In the genomic region with DNA sequence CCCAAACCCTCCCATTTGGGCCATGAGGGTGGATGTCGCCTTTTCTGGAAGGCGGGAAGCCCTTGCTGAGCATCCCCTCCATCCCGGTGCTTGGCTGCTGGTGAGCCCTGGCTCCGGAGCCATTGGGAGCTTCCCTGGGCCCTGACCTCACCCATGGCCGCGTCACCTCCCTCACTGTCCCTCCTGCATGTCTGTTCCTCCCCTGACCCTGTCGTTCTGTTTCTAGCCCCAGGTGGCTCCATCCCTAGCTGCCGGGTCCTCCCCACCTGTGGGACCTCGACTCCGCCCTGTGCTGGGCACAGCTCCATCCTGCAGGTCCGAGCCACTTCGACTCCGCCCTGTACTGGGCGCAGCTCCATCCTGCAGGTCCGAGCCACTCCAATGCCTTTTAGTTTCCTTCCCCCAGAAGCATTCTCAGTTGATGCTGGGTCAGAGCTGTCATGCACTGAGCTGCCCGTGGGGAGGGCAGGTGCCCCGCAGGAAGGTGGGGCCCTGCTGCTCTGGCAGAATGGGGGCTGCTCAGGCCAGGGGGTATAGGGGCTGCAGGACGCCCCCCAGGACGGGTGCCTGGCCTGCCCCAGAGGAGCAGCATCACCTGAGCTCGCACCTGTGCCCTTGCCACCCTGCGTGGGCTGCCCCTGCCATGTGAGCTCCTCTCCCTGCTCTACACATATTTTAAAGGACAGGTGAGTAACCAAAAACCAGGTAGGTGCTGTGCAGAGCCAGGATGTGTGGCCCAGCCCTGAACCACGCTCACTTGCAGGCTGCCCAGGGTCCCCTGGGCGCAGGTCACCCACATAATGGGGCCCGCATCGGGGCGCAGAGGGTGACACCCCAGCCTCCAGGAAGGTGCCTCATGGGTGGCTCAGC, we compare ENCODE assay signal across 10 cellular contexts. TPM values are rescaled to one million over a fixed set of nuclear protein-coding genes. Genes with fewer than 3 reads are reported as not detected.
A peak's percentile ranks its signal among the peaks of the same experiment; 100 is the strongest.
DNase-seq lines count a peak whose midpoint lies in the region; ATAC-seq and TF ChIP-seq lines count a peak whose summit lies in the region.
"Had no signal": no experiment of that assay in that cellular context is flagged by ENCODE, and none has a peak within 500 bp of the region (broad histone marks: within the 10 kb centered on the region; RNA-seq: fewer than 3 reads in every experiment).

No MANE protein-coding gene starts in this region.

- peaks cover 11% of the 10 kb centered on the region for H3K9me3 Mint-ChIP-seq in activated naive CD4-positive, alpha-beta T cell treated with anti-CD3 and anti-CD28 coated beads, Interleukin-2, amount 10 ng/mL, durations not matched to agents 7 days and 5 days
- peaks cover 6% of the 10 kb centered on the region for H3K9me3 Mint-ChIP-seq in T-helper 2 cell treated with Interferon-gamma antibody and Interleukin-4, amounts not matched to agents 5 μg/mL and 100 μg/mL, for 36 hours

- peaks cover 37% of the 10 kb centered on the region for H3K27me3 Mint-ChIP-seq in activated naive CD4-positive, alpha-beta T cell treated with anti-CD3 and anti-CD28 coated beads, Interleukin-2, amount 10 ng/mL, durations not matched to agents 7 days and 5 days
- H3K27me3 Mint-ChIP-seq in T-helper 2 cell treated with Interferon-gamma antibody and Interleukin-4, amounts not matched to agents 5 μg/mL and 100 μg/mL, for 36 hours (ENCODE audit: low read depth): peaks cover 2% of the 10 kb centered on the region

- H3K4me1 ChIP-seq in left ventricle myocardium inferior: peaks cover 4% of the 10 kb centered on the region
- H3K4me1 ChIP-seq in upper lobe of left lung: peaks cover 10 to 17% (median 14%) of the 10 kb centered on the region in 4 donors

- H3K4me3 Mint-ChIP-seq in activated naive CD4-positive, alpha-beta T cell treated with anti-CD3 and anti-CD28 coated beads, Interleukin-2, amount 10 ng/mL, durations not matched to agents 7 days and 5 days: peak overlapping the region; percentile 39
- H3K4me3 Mint-ChIP-seq in T-helper 2 cell treated with Interferon-gamma antibody and Interleukin-4, amounts not matched to agents 5 μg/mL and 100 μg/mL, for 36 hours: peak overlapping the region; percentile 54

- TF ChIP-seq CTCF in left ventricle myocardium inferior (IDR thresholded peaks at IDR 0.05; ENCODE audit: borderline replicate concordance) (no peak), upper lobe of left lung (IDR thresholded peaks at IDR 0.05) (no peak)

- no peaks in the 10 kb centered on the region for H3K36me3 Mint-ChIP-seq in activated naive CD4-positive, alpha-beta T cell treated with anti-CD3 and anti-CD28 coated beads, Interleukin-2, amount 10 ng/mL, durations not matched to agents 7 days and 5 days
- no peaks in the 10 kb centered on the region for H3K36me3 Mint-ChIP-seq in T-helper 2 cell treated with Interferon-gamma antibody and Interleukin-4, amounts not matched to agents 5 μg/mL and 100 μg/mL, for 36 hours (ENCODE audit: low read depth)

- H3K27ac Mint-ChIP-seq in activated naive CD4-positive, alpha-beta T cell treated with anti-CD3 and anti-CD28 coated beads, Interleukin-2, amount 10 ng/mL, durations not matched to agents 7 days and 5 days: no peak overlapping the region
- H3K27ac Mint-ChIP-seq in T-helper 2 cell treated with Interferon-gamma antibody and Interleukin-4, amounts not matched to agents 5 μg/mL and 100 μg/mL, for 36 hours: no peak overlapping the region

- DNase-seq in activated naive CD4-positive, alpha-beta T cell treated with anti-CD3 and anti-CD28 coated beads, Interleukin-2, amount 10 ng/mL, durations not matched to agents 7 days and 5 days: no peak
- DNase-seq in activated naive CD4-positive, alpha-beta T cell (lab: John Stamatoyannopoulos, UW): no peak
- DNase-seq in T-helper 2 cell treated with Interferon-gamma antibody and Interleukin-4, amounts not matched to agents 5 μg/mL and 100 μg/mL, for 36 hours (ENCODE audit: low spot score): no peak
- DNase-seq in left ventricle myocardium inferior: peak; percentile 11
- DNase-seq in upper lobe of left lung: peak in 1 of 2 donors; percentile 68
- no peak for DNase-seq in midbrain (lab: John Stamatoyannopoulos, UW)
- DNase-seq in SK-N-DZ (ENCODE audit: low spot score): no peak
- DNase-seq: NCI-H2171 had no signal

- H3K27me3 ChIP-seq in left ventricle myocardium inferior (ENCODE audit: low read depth) (peaks cover 58% of the 10 kb centered on the region), upper lobe of left lung (no peaks in the 10 kb centered on the region)

- H3K36me3 ChIP-seq in left ventricle myocardium inferior: no peaks in the 10 kb centered on the region
- H3K36me3 ChIP-seq in upper lobe of left lung: peaks cover 0 to 3% (median 0%) of the 10 kb centered on the region in 4 donors

- 40 to 55% methylated on average over 12 to 21 of the region's 26 CpGs for WGBS in upper lobe of left lung, 2 donors

- intact Hi-C loops in left ventricle myocardium inferior (cut with micrococcal nuclease): no loop called here

- H3K9me3 ChIP-seq in left ventricle myocardium inferior (replicated peaks): no peaks in the 10 kb centered on the region
- no peaks in the 10 kb centered on the region for H3K9me3 ChIP-seq in upper lobe of left lung

- no peak for TF ChIP-seq EP300 in upper lobe of left lung (IDR thresholded peaks at IDR 0.05)

- H3K4me1 Mint-ChIP-seq in activated naive CD4-positive, alpha-beta T cell treated with anti-CD3 and anti-CD28 coated beads, Interleukin-2, amount 10 ng/mL, durations not matched to agents 7 days and 5 days: peaks cover 18% of the 10 kb centered on the region
- peaks cover 8% of the 10 kb centered on the region for H3K4me1 Mint-ChIP-seq in T-helper 2 cell treated with Interferon-gamma antibody and Interleukin-4, amounts not matched to agents 5 μg/mL and 100 μg/mL, for 36 hours (ENCODE audit: low read depth)

- ATAC-seq in upper lobe of left lung (ENCODE audit: low FRiP score in 2 of 2) (peak; percentile 16 to 23), GM18907 (IDR thresholded peaks at IDR 0.05; ENCODE audit: unreplicated experiment) (no peak)

- no peak overlapping the region for H3K27ac ChIP-seq in left ventricle myocardium inferior (replicated peaks)
- H3K27ac ChIP-seq in upper lobe of left lung: peak overlapping the region in 1 of 4 donors; percentile 50

- H3K4me3 ChIP-seq in left ventricle myocardium inferior (peak overlapping the region; percentile 9), upper lobe of left lung (peak overlapping the region in 2 of 4 donors; percentile 23 to 27)
- H3K4me3 ChIP-seq: skin epidermis had no signal

- no peak for TF ChIP-seq POLR2A in upper lobe of left lung (IDR thresholded peaks at IDR 0.05)

- CTCF ChIA-PET in activated naive CD4-positive, alpha-beta T cell treated with anti-CD3 and anti-CD28 coated beads, Interleukin-2, amount 10 ng/mL, durations not matched to agents 7 days and 5 days (lab: Charles Lee): interaction anchor here (1.1 to 2.4 kb wide), 3 partner anchors 10 to 56 kb away, joined by 3 to 7 read pairs (median 3); no protein-coding TSS in a partner anchor

RNA-seq across cellular contexts. Expression of gene NOC4L, which starts 19.0 kb away (rescaled TPM):
- 10.3 TPM for total RNA-seq in left ventricle myocardium inferior
- total RNA-seq in upper lobe of left lung: 10 to 100 TPM in 5 of 6 donors, 1 to 10 TPM in 1; 7.4 to 22.4 (median 19.2) TPM
- polyA plus RNA-seq in SK-N-DZ (2014; cell fraction: cytosol; rRNA removed): 34.5 and 37.0 TPM in 2 replicates
- polyA plus RNA-seq in SK-N-DZ (2014; cell fraction: nucleus; rRNA removed): 39.2 and 48.4 TPM in 2 replicates

RNA-seq across cellular contexts. Expression of gene DDX51, which starts 19.2 kb away (rescaled TPM):
- 9.0 TPM for total RNA-seq in left ventricle myocardium inferior
- total RNA-seq in upper lobe of left lung: 10 to 100 TPM in 5 of 6 donors, 1 to 10 TPM in 1; 8.7 to 23.5 (median 19.2) TPM
- polyA plus RNA-seq in SK-N-DZ (2014; cell fraction: cytosol; rRNA removed): 14.0 and 20.7 TPM in 2 replicates
- 63.8 and 68.3 TPM in 2 replicates for polyA plus RNA-seq in SK-N-DZ (2014; cell fraction: nucleus; rRNA removed)
